In genomic region chr11:129364143-129364654, GRCh38 we compare ENCODE assay signal across 8 cellular contexts. TPM values are rescaled to one million over a fixed set of nuclear protein-coding genes. Genes with fewer than 3 reads are reported as not detected.
A peak's percentile ranks its signal among the peaks of the same experiment; 100 is the strongest.
DNase-seq lines count a peak whose midpoint lies in the region; ATAC-seq and TF ChIP-seq lines count a peak whose summit lies in the region.

No MANE protein-coding gene starts in this region.

- H3K9ac ChIP-seq in KMS-11: no peak overlapping the region

- H2AFZ ChIP-seq in KMS-11 (ENCODE audit: low read depth) (peak overlapping the region; percentile 62), osteoblast (ENCODE audit: low read length) (no peak overlapping the region)

- H3K27ac ChIP-seq in KMS-11 (no peak overlapping the region), Peyer's patch (peak overlapping the region in 2 of 4 donors; percentile 74 to 77), osteoblast (ENCODE audit: low read depth, low read length) (no peak overlapping the region), thyroid gland (no peak overlapping the region)

- no peak overlapping the region for H3K4me3 ChIP-seq in KMS-11 (IDR thresholded peaks at IDR 0.05; ENCODE audit: insufficient read depth, low read depth, low read length)
- peak overlapping the region in 2 of 4 donors; percentile 9 to 37 for H3K4me3 ChIP-seq in Peyer's patch
- H3K4me3 ChIP-seq in foreskin fibroblast (ENCODE audit: low read depth in 1 of 2, low read length in 2 of 2): no peak overlapping the region
- H3K4me3 ChIP-seq in osteoblast (ENCODE audit: insufficient read depth, low read length): no peak overlapping the region
- H3K4me3 ChIP-seq in thyroid gland (replicated peaks in 1 of 3): no peak overlapping the region

- H3K36me3 ChIP-seq in KMS-11 (ENCODE audit: insufficient read depth) (no peaks in the 10 kb centered on the region), Peyer's patch (no peaks in the 10 kb centered on the region), osteoblast (ENCODE audit: insufficient read depth, low read length) (no peaks in the 10 kb centered on the region), thyroid gland (no peaks in the 10 kb centered on the region)

- intact Hi-C loops in thyroid gland (cut with DNase I): loop anchor here (10.0 kb wide), 2 partner anchors 331 to 381 kb away; no protein-coding TSS in a partner anchor

- WGBS in thyroid gland, 2 donors: 4% methylated on average over 10 to 15 of the region's 19 CpGs

- TF ChIP-seq CTCF in KMS-11 (conservative IDR thresholded peaks at IDR 0.05; ENCODE audit: low read depth, low read length) (peak; percentile 89), Peyer's patch (IDR thresholded peaks at IDR 0.05) (peak; percentile 22 to 100 (median 87)), foreskin fibroblast (IDR thresholded peaks at IDR 0.05; ENCODE audit: low read depth, low read length) (peak; percentile 100), osteoblast (IDR thresholded peaks at IDR 0.05; ENCODE audit: extremely low read depth, low read depth, low read length) (peak; percentile 100), thyroid gland (IDR thresholded peaks at IDR 0.05) (peak; percentile 82 to 99 (median 96))

- H4K20me1 ChIP-seq in KMS-11 (ENCODE audit: insufficient read depth) (no peaks in the 10 kb centered on the region), osteoblast (ENCODE audit: insufficient read depth, low read length) (no peaks in the 10 kb centered on the region)

- H3K4me2 ChIP-seq in KMS-11 (peak overlapping the region; percentile 51; the same call in 1 of the 2 replicates), osteoblast (ENCODE audit: insufficient read depth, low read length) (peak overlapping the region; percentile 30)

- H3K27me3 ChIP-seq in KMS-11 (ENCODE audit: insufficient read depth, low read depth) (no peaks in the 10 kb centered on the region), Peyer's patch (no peaks in the 10 kb centered on the region), osteoblast (ENCODE audit: insufficient read depth, low read length) (peaks cover 33% of the 10 kb centered on the region), thyroid gland (no peaks in the 10 kb centered on the region)

- peaks cover 34% of the 10 kb centered on the region for H3K4me1 ChIP-seq in KMS-11 (ENCODE audit: low read depth, poor library complexity, severe bottlenecking)
- H3K4me1 ChIP-seq in Peyer's patch: peaks cover 0 to 6% (median under 1%) of the 10 kb centered on the region in 4 donors
- no peaks in the 10 kb centered on the region for H3K4me1 ChIP-seq in osteoblast (ENCODE audit: insufficient read depth, low read length)
- H3K4me1 ChIP-seq in thyroid gland: no peaks in the 10 kb centered on the region

- DNase-seq in ELF-1 (ENCODE audit: low read depth, low spot score): peak; percentile 94
- DNase-seq in Peyer's patch: peak; percentile 21 to 91 (median 88)
- peak; percentile 52 for DNase-seq in activated T-helper 1 cell treated with Interleukin-2 at 50 U/mL for 16 hours (ENCODE audit: low read depth)
- DNase-seq in foreskin fibroblast: peak; percentile 74 to 92
- peak; percentile 83 for DNase-seq in osteoblast (ENCODE audit: insufficient read length, low spot score, missing footprints)
- peak; percentile 80 to 88 for DNase-seq in thyroid gland

- H3K9me3 ChIP-seq in Peyer's patch: no peaks in the 10 kb centered on the region
- no peaks in the 10 kb centered on the region for H3K9me3 ChIP-seq in osteoblast (ENCODE audit: low read depth, low read length)
- no peaks in the 10 kb centered on the region for H3K9me3 ChIP-seq in thyroid gland

- ATAC-seq in GM21786 (IDR thresholded peaks at IDR 0.05; ENCODE audit: unreplicated experiment): peak; percentile 100

- H3K79me2 ChIP-seq in KMS-11 (ENCODE audit: insufficient read depth, low read depth) (no peaks in the 10 kb centered on the region), osteoblast (ENCODE audit: insufficient read depth, low read length) (no peaks in the 10 kb centered on the region)

- TF ChIP-seq POLR2A in Peyer's patch (IDR thresholded peaks at IDR 0.05): peak in 1 of 2 donors; percentile 25
- no peak for TF ChIP-seq POLR2A in thyroid gland (IDR thresholded peaks at IDR 0.05)

RNA-seq across cellular contexts. Expression of gene BARX2, which starts 11.4 kb away (rescaled TPM):
- 10 to 100 TPM in 3 of 4 donors, 1 to 10 TPM in 1; 1.7 to 19.8 (median 15.7) TPM for total RNA-seq in Peyer's patch
- total RNA-seq in osteoblast: not detected in 2 replicates
- under 1 TPM in 2 of 4 donors, not detected in 2; 0.49 to 0.78 TPM for total RNA-seq in thyroid gland
